1 cellular context compared by ENCODE assay signal in the genomic region with DNA sequence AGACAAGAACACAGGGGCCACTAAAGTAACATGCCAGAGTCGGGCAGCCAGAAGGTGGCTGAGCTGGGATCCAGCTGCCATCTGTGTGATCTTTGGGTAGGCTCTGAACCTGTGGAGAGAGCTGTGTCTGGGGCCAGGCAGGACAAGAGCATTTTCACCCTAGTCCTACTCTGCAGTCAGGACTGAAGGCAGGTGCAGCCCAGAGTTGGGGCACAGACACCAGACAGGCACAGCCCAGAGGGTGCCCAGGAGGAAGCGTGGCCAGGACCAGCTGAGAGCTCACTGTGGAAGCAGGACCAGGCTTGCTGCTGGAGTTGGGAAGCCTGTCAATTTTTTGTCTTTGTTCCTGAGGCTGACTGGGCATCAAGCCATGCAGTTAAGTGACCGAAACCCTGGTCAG.
TF ChIP-seq lines count a peak whose summit lies in the region.

No MANE protein-coding gene starts in this region.

TF ChIP-seq in SK-N-SH, 30 proteins besides CTCF, POLR2A, EP300 and RAD21:
- TF ChIP-seq IRF3 (IDR thresholded peaks at IDR 0.05; ENCODE audit: low read depth, low read length) = no peak
